ENCODE assay signal across 17 cellular contexts in genomic region chr5:110371011-110371724, GRCh38.
DNase-seq lines count a peak whose midpoint lies in the region; ATAC-seq, FAIRE-seq and TF ChIP-seq lines count a peak whose summit lies in the region.
"Had no signal": no experiment of that assay in that cellular context is flagged by ENCODE, and none has a peak within 500 bp of the region (broad histone marks: within the 10 kb centered on the region; RNA-seq: fewer than 3 reads in every experiment).

No MANE protein-coding gene starts in this region.

- no peak overlapping the region for H2AK5ac ChIP-seq in IMR-90 (ENCODE audit: low read depth, low read length)

- no peak overlapping the region; the same call in 1 of the 2 replicates for H4K91ac ChIP-seq in IMR-90 (ENCODE audit: insufficient read depth, low read depth, low read length)

- peak overlapping the region; percentile 54 for H3K4me3 Mint-ChIP-seq in stimulated activated memory B cell treated with anti-CD40 and anti-IgM and Interleukin-4, amounts not matched to agents 10 μg/mL and 1 μg/mL and 100 μg/mL, for 72 hours
- no peak overlapping the region for H3K4me3 Mint-ChIP-seq in activated T-cell treated with anti-CD3 and anti-CD28 coated beads, Interleukin-2, amount 50 U/mL, for 24 hours
- H3K4me3 Mint-ChIP-seq in stimulated activated effector memory CD8-positive, alpha-beta T cell treated with anti-CD3 and anti-CD28 coated beads, Interleukin-12 subunit alpha, Interleukin-12 subunit beta, amount 100 ng/mL, for 72 hours = no peak overlapping the region
- H3K4me3 Mint-ChIP-seq: CD8-positive, alpha-beta memory T cell; immature natural killer cell had no signal

- no peaks in the 10 kb centered on the region for H3K36me3 Mint-ChIP-seq in stimulated activated memory B cell treated with anti-CD40 and anti-IgM and Interleukin-4, amounts not matched to agents 10 μg/mL and 1 μg/mL and 100 μg/mL, for 72 hours
- no peaks in the 10 kb centered on the region for H3K36me3 Mint-ChIP-seq in activated T-cell treated with anti-CD3 and anti-CD28 coated beads, Interleukin-2, amount 50 U/mL, for 24 hours (ENCODE audit: low read depth)
- no peaks in the 10 kb centered on the region for H3K36me3 Mint-ChIP-seq in stimulated activated effector memory CD8-positive, alpha-beta T cell treated with anti-CD3 and anti-CD28 coated beads, Interleukin-12 subunit alpha, Interleukin-12 subunit beta, amount 100 ng/mL, for 72 hours
- H3K36me3 Mint-ChIP-seq: CD8-positive, alpha-beta memory T cell; immature natural killer cell had no signal

- no peak overlapping the region for H4K8ac ChIP-seq in IMR-90 (ENCODE audit: low read depth in 2 of 2, low read length in 2 of 2)

- no peaks in the 10 kb centered on the region for H3K9me3 ChIP-seq in IMR-90 (ENCODE audit: control insufficient read depth, insufficient read depth, low read length)
- H3K9me3 ChIP-seq: mucosa of descending colon, thoracic aorta had no signal

- H3K9me1 ChIP-seq in IMR-90 (ENCODE audit: insufficient read depth, low read length) = no peaks in the 10 kb centered on the region

- WGBS in IMR-90 (ENCODE audit: extremely low coverage in 2 of 2, insufficient read length in 1 of 2), 2 experiments = 40% methylated on average over 1 of the region's 1 CpG; no CpG with 5 or more reads in 1 of the 2 experiments

- H3K4me1 ChIP-seq in IMR-90 (ENCODE audit: control insufficient read depth, insufficient read depth, low read length) = no peaks in the 10 kb centered on the region
- H3K4me1 ChIP-seq: gastroesophageal sphincter had no signal

- H3K4ac ChIP-seq in IMR-90 (ENCODE audit: low read depth, low read length) = no peak overlapping the region; the same call in 1 of the 2 replicates

- ATAC-seq in HG02759 (IDR thresholded peaks at IDR 0.05; ENCODE audit: unreplicated experiment) (peak; percentile 72), IMR-90 (ENCODE audit: low read depth) (no peak)
- peak; percentile 44 for ATAC-seq in stimulated activated memory B cell treated with anti-CD40 and anti-IgM and Interleukin-4, amounts not matched to agents 10 μg/mL and 1 μg/mL and 100 μg/mL, for 72 hours
- no peak for ATAC-seq in stimulated activated effector memory CD8-positive, alpha-beta T cell treated with anti-CD3 and anti-CD28 coated beads, Interleukin-12 subunit alpha, Interleukin-12 subunit beta, amount 100 ng/mL, for 72 hours
- ATAC-seq: gastroesophageal sphincter, mucosa of descending colon had no signal

- H3K27me3 Mint-ChIP-seq in stimulated activated memory B cell treated with anti-CD40 and anti-IgM and Interleukin-4, amounts not matched to agents 10 μg/mL and 1 μg/mL and 100 μg/mL, for 72 hours = no peaks in the 10 kb centered on the region
- no peaks in the 10 kb centered on the region for H3K27me3 Mint-ChIP-seq in activated T-cell treated with anti-CD3 and anti-CD28 coated beads, Interleukin-2, amount 50 U/mL, for 24 hours
- H3K27me3 Mint-ChIP-seq: CD8-positive, alpha-beta memory T cell had no signal

- no peak overlapping the region; the same call in 2 of the 3 replicates for H2BK15ac ChIP-seq in IMR-90 (ENCODE audit: low read depth, low read length)

- no peaks in the 10 kb centered on the region for H3K36me3 ChIP-seq in IMR-90 (ENCODE audit: control insufficient read depth, insufficient read depth, low read length)
- H3K36me3 ChIP-seq: gastroesophageal sphincter, thoracic aorta had no signal

- peak overlapping the region; percentile 43; the same call in 1 of the 2 replicates for H2BK20ac ChIP-seq in IMR-90 (ENCODE audit: low read depth, low read length)

- no peak overlapping the region for H2BK5ac ChIP-seq in IMR-90 (ENCODE audit: low read depth, low read length, poor library complexity, severe bottlenecking)

- no peak for TF ChIP-seq CTCF in IMR-90 (conservative IDR thresholded peaks at IDR 0.05; ENCODE audit: low read depth, low read length)

- CTCF ChIA-PET in IMR-90 (lab: Yijun Ruan, JAX) = no interaction called here

- no peaks in the 10 kb centered on the region for H3K79me1 ChIP-seq in IMR-90 (ENCODE audit: low read depth in 1 of 2, low read length in 2 of 2)

- H2AK9ac ChIP-seq in IMR-90 (replicated peaks; ENCODE audit: low read depth, low read length, poor library complexity) = no peak overlapping the region

- H3K4me3 ChIP-seq in IMR-90 (ENCODE audit: insufficient read depth, low read depth, low read length) = no peak overlapping the region
- H3K4me3 ChIP-seq: gastroesophageal sphincter, mucosa of descending colon, thoracic aorta had no signal

- no peak overlapping the region for H3K14ac ChIP-seq in IMR-90 (replicated peaks; ENCODE audit: low read depth, low read length)

- no peak for TF ChIP-seq POLR2A in IMR-90 (IDR thresholded peaks at IDR 0.05; ENCODE audit: low read depth, low read length)

- no peak overlapping the region for H2AFZ ChIP-seq in IMR-90 (replicated peaks; ENCODE audit: low read length, poor library complexity)

- no peak overlapping the region for H3K9ac ChIP-seq in IMR-90 (ENCODE audit: low read depth, low read length)

- H3K27ac ChIP-seq in IMR-90 (ENCODE audit: insufficient read depth, low read length) = no peak overlapping the region
- H3K27ac ChIP-seq: gastroesophageal sphincter, thoracic aorta had no signal

- in situ Hi-C loops in IMR-90 (cut with MboI; ENCODE audit: low sequenced_read_pairs) = no loop called here

- DNase-seq in GM19239 (ENCODE audit: insufficient read length, low spot score) (no peak), IMR-90 (no peak), SKM-1 (lab: John Stamatoyannopoulos, UW; ENCODE audit: unreplicated experiment) (no peak)
- no peak for DNase-seq in activated naive CD4-positive, alpha-beta T cell (lab: John Stamatoyannopoulos, UW)
- DNase-seq in activated T-cell treated with anti-CD3 and anti-CD28 coated beads, Interleukin-2, amount 50 U/mL, for 24 hours = no peak
- DNase-seq in stimulated activated effector memory CD8-positive, alpha-beta T cell treated with anti-CD3 and anti-CD28 coated beads, Interleukin-12 subunit alpha, Interleukin-12 subunit beta, amount 100 ng/mL, for 72 hours (ENCODE audit: low spot score in 2 of 2) = no peak
- DNase-seq: activated CD4-positive, CD25-positive, alpha-beta regulatory T cell treated with anti-CD3 and anti-CD28 coated beads, Interleukin-2, amount 50 U/mL, for 72 hours; CD8-positive, alpha-beta memory T cell; cerebellar nuclear complex; immature natural killer cell; mucosa of descending colon; stimulated activated CD4-positive, alpha-beta T cell treated with anti-CD3 and anti-CD28 coated beads, Interleukin-12 subunit alpha, Interleukin-12 subunit beta, amount 100 ng/mL, for 4 hours had no signal

- POLR2A ChIA-PET in IMR-90 (lab: Charles Lee; ENCODE audit: unreplicated experiment) = no interaction called here

- no peaks in the 10 kb centered on the region for H4K20me1 ChIP-seq in IMR-90 (ENCODE audit: insufficient read depth, low read length)

- peak overlapping the region; percentile 87 for H3K27ac Mint-ChIP-seq in stimulated activated memory B cell treated with anti-CD40 and anti-IgM and Interleukin-4, amounts not matched to agents 10 μg/mL and 1 μg/mL and 100 μg/mL, for 72 hours
- H3K27ac Mint-ChIP-seq in activated T-cell treated with anti-CD3 and anti-CD28 coated beads, Interleukin-2, amount 50 U/mL, for 24 hours = no peak overlapping the region
- H3K27ac Mint-ChIP-seq in stimulated activated effector memory CD8-positive, alpha-beta T cell treated with anti-CD3 and anti-CD28 coated beads, Interleukin-12 subunit alpha, Interleukin-12 subunit beta, amount 100 ng/mL, for 72 hours = no peak overlapping the region
- H3K27ac Mint-ChIP-seq: CD8-positive, alpha-beta memory T cell; immature natural killer cell had no signal

- FAIRE-seq in GM19239 (lab: Jason Lieb, UNC) = peak; percentile 26
- FAIRE-seq: G401.6 had no signal

- no peaks in the 10 kb centered on the region for H3K9me3 Mint-ChIP-seq in stimulated activated memory B cell treated with anti-CD40 and anti-IgM and Interleukin-4, amounts not matched to agents 10 μg/mL and 1 μg/mL and 100 μg/mL, for 72 hours
- H3K9me3 Mint-ChIP-seq in activated T-cell treated with anti-CD3 and anti-CD28 coated beads, Interleukin-2, amount 50 U/mL, for 24 hours = no peaks in the 10 kb centered on the region
- no peaks in the 10 kb centered on the region for H3K9me3 Mint-ChIP-seq in stimulated activated effector memory CD8-positive, alpha-beta T cell treated with anti-CD3 and anti-CD28 coated beads, Interleukin-12 subunit alpha, Interleukin-12 subunit beta, amount 100 ng/mL, for 72 hours
- H3K9me3 Mint-ChIP-seq: CD8-positive, alpha-beta memory T cell had no signal

- no peak overlapping the region for H3K56ac ChIP-seq in IMR-90 (ENCODE audit: extremely low read depth, insufficient read depth, low read length)

- H3K23ac ChIP-seq in IMR-90 (ENCODE audit: low read depth, low read length) = 0 out of 2 replicates have a peak overlapping the region, but pooled peaks have one; percentile 31

- peaks cover 18% of the 10 kb centered on the region for H3K4me1 Mint-ChIP-seq in stimulated activated memory B cell treated with anti-CD40 and anti-IgM and Interleukin-4, amounts not matched to agents 10 μg/mL and 1 μg/mL and 100 μg/mL, for 72 hours
- no peaks in the 10 kb centered on the region for H3K4me1 Mint-ChIP-seq in activated T-cell treated with anti-CD3 and anti-CD28 coated beads, Interleukin-2, amount 50 U/mL, for 24 hours (ENCODE audit: low read depth)
- H3K4me1 Mint-ChIP-seq in stimulated activated effector memory CD8-positive, alpha-beta T cell treated with anti-CD3 and anti-CD28 coated beads, Interleukin-12 subunit alpha, Interleukin-12 subunit beta, amount 100 ng/mL, for 72 hours = no peaks in the 10 kb centered on the region
- H3K4me1 Mint-ChIP-seq: CD8-positive, alpha-beta memory T cell; immature natural killer cell had no signal

- BruUV-seq in IMR-90 (replicated peaks; lab: Mats Ljungman, UMichigan) = no TSS peak

- no peak for TF ChIP-seq RAD21 in IMR-90 (IDR thresholded peaks at IDR 0.05; ENCODE audit: low read length)

- H3K18ac ChIP-seq in IMR-90 (ENCODE audit: low read depth, low read length) = no peak overlapping the region

- no peak overlapping the region for H3K4me2 ChIP-seq in IMR-90 (ENCODE audit: low read depth, low read length)

- no peak overlapping the region for H4K5ac ChIP-seq in IMR-90 (ENCODE audit: low read depth, low read length)

- H2BK120ac ChIP-seq in IMR-90 (ENCODE audit: low read depth, low read length) = 0 out of 2 replicates have a peak overlapping the region, but pooled peaks have one; percentile 6

- H3K27me3 ChIP-seq in IMR-90 (ENCODE audit: control insufficient read depth, insufficient read depth, low read length) = no peaks in the 10 kb centered on the region
- H3K27me3 ChIP-seq: gastroesophageal sphincter had no signal

- dilution Hi-C loops in IMR-90 (cut with HindIII; ENCODE audit: low sequenced_read_pairs, unreplicated experiment) = no loop called here

- intact Hi-C loops in IMR-90 (cut with micrococcal nuclease) = loop anchor here (5.0 kb wide), 1 partner anchor 434 kb away; no protein-coding TSS in a partner anchor

TF ChIP-seq in IMR-90, 13 proteins besides CTCF, POLR2A, EP300 and RAD21 (continues in another document):
- TF ChIP-seq MAFK (IDR thresholded peaks at IDR 0.05; ENCODE audit: low read depth, low read length) (peak; percentile 96), NFE2L2 (IDR thresholded peaks at IDR 0.05; ENCODE audit: low read depth, low read length) (peak; percentile 66)

Comparison
In these comparisons a context has a peak if more than half of its experiments do, and no peak if none do; other contexts are left out.
1. ATAC-seq: peak in HG02759 (single experiment) and stimulated activated memory B cell treated with anti-CD40 and anti-IgM and Interleukin-4, amounts not matched to agents 10 μg/mL and 1 μg/mL and 100 μg/mL, for 72 hours (single experiment); none in IMR-90 (single experiment) and stimulated activated effector memory CD8-positive, alpha-beta T cell treated with anti-CD3 and anti-CD28 coated beads, Interleukin-12 subunit alpha, Interleukin-12 subunit beta, amount 100 ng/mL, for 72 hours (single experiment).